8 cellular contexts compared by ENCODE assay signal in genomic region chr7:98870071-98870651, GRCh38.
DNase-seq lines count a peak whose midpoint lies in the region; ATAC-seq lines count a peak whose summit lies in the region.

No MANE protein-coding gene starts in this region.

- peak; percentile 91 for ATAC-seq in GM19463 (IDR thresholded peaks at IDR 0.05; ENCODE audit: unreplicated experiment)

- H3K4me3 ChIP-seq in iPS-18c (ENCODE audit: insufficient read depth, low read depth, low read length), result peak overlapping the region; percentile 69

- DNase-seq in CD1c-positive myeloid dendritic cell (ENCODE audit: extremely low spot score) (peak; percentile 72), HuH-7 (ENCODE audit: low spot score) (peak; percentile 69), T1000 (lab: John Stamatoyannopoulos, UW) (peak; percentile 45), astrocyte of the hippocampus (ENCODE audit: low read depth, low spot score) (peak; percentile 67), medulla oblongata (ENCODE audit: extremely low spot score) (no peak)
- peak; percentile 74 for DNase-seq in stimulated activated CD4-positive, alpha-beta T cell treated with anti-CD3 and anti-CD28 coated beads, Interleukin-1b, Interleukin-23, amount 100 ng/mL, for 4 hours (ENCODE audit: low read depth in 2 of 2)

- H3K9me3 ChIP-seq in iPS-18c (ENCODE audit: control insufficient read depth, insufficient read depth, low read length), result no peaks in the 10 kb centered on the region
